ENCODE assay signal across 30 cellular contexts in genomic region chr9:22056402-22056801, GRCh38. TPM values are rescaled to one million over a fixed set of nuclear protein-coding genes. Genes with fewer than 3 reads are reported as not detected.
"Had no signal": no experiment of that assay in that cellular context is flagged by ENCODE, and none has a peak within 500 bp of the region (broad histone marks: within the 10 kb centered on the region; RNA-seq: fewer than 3 reads in every experiment).

No MANE protein-coding gene starts in this region.

- DNase-seq: dermis blood vessel endothelial cell; effector memory CD4-positive, alpha-beta T cell; esophagus squamous epithelium; foreskin melanocyte; glutamatergic neuron; heart right ventricle; hippocampal formation; immature natural killer cell; islet precursor cell; kidney glomerular epithelial cell; left colon; left ventricle myocardium superior; lower lobe of right lung; naive thymus-derived CD8-positive, alpha-beta T cell; nephron progenitor cell; nucleus accumbens; stimulated activated CD4-positive, alpha-beta T cell treated with anti-CD3 and anti-CD28 coated beads, Interleukin-12 subunit alpha, Interleukin-12 subunit beta, amount 100 ng/mL, for 4 hours; stimulated activated CD4-positive, alpha-beta T cell treated with anti-CD3 and anti-CD28 coated beads, Interleukin-1b, Interleukin-23, amount 100 ng/mL, for 48 hours; stimulated activated CD4-positive, alpha-beta T cell treated with anti-CD3 and anti-CD28 coated beads, Interleukin-4, amount 100 ng/mL, for 1 hour; stimulated activated CD8-positive, alpha-beta memory T cell treated with anti-CD3 and anti-CD28 coated beads, Interleukin-4, amount 100 ng/mL, for 48 hours; stimulated activated naive CD4-positive, alpha-beta T cell; stimulated activated naive CD8-positive, alpha-beta T cell treated with anti-CD3 and anti-CD28 coated beads, Interleukin-15, amount 100 ng/mL, for 72 hours; thyroid gland; trophoblast cell had no signal

- H3K27ac ChIP-seq: esophagus squamous epithelium, heart right ventricle, lower lobe of right lung, prostate gland, right atrium auricular region, suprapubic skin, thyroid gland, vagina had no signal

- ATAC-seq: heart right ventricle; left colon; left ventricle myocardium superior; lower lobe of right lung; naive thymus-derived CD8-positive, alpha-beta T cell; sciatic nerve; stimulated activated naive CD8-positive, alpha-beta T cell treated with anti-CD3 and anti-CD28 coated beads, Interleukin-15, amount 100 ng/mL, for 72 hours had no signal

- H3K9me3 ChIP-seq: esophagus squamous epithelium, heart right ventricle, lower lobe of right lung, prostate gland, right atrium auricular region, suprapubic skin, thyroid gland, vagina had no signal

- H3K4me2 ChIP-seq: smooth muscle cell had no signal

- H3K4me3 ChIP-seq: esophagus squamous epithelium, heart right ventricle, lower lobe of right lung, prostate gland, right atrium auricular region, smooth muscle cell, suprapubic skin, thyroid gland, vagina had no signal

- H3K27me3 ChIP-seq: esophagus squamous epithelium, heart right ventricle, right atrium auricular region, suprapubic skin, thyroid gland, vagina had no signal

- H3K4me1 ChIP-seq: lower lobe of right lung, prostate gland, right atrium auricular region, suprapubic skin, thyroid gland, vagina had no signal

- H3K36me3 ChIP-seq: esophagus squamous epithelium, heart right ventricle, lower lobe of right lung, prostate gland, right atrium auricular region, suprapubic skin, thyroid gland, vagina had no signal

RNA-seq across cellular contexts. Expression of gene CDKN2B, which starts 47.3 kb away (rescaled TPM):
- total RNA-seq: naive thymus-derived CD8-positive, alpha-beta T cell had no signal
